Comparison of ENCODE assay signal across 21 cellular contexts in genomic region chr1:46931151-46931550, GRCh38. TPM values are rescaled to one million over a fixed set of nuclear protein-coding genes. Genes with fewer than 3 reads are reported as not detected.
DNase-seq lines count a peak whose midpoint lies in the region; ATAC-seq and TF ChIP-seq lines count a peak whose summit lies in the region.
"Had no signal": no experiment of that assay in that cellular context is flagged by ENCODE, and none has a peak within 500 bp of the region (broad histone marks: within the 10 kb centered on the region; RNA-seq: fewer than 3 reads in every experiment).

No MANE protein-coding gene starts in this region.

- in situ Hi-C loops in GM13976 (cut with MboI; ENCODE audit: low sequenced_read_pairs, unreplicated experiment), result no loop called here

- ATAC-seq in activated naive CD4-positive, alpha-beta T cell treated with anti-CD3 and anti-CD28 coated beads, Interleukin-2, amount 50 U/mL, for 72 hours, result no peak
- peak; percentile 15 for ATAC-seq in left lung

- H3K4me1 ChIP-seq in HEK293 (ENCODE audit: control insufficient read depth, insufficient read depth, low read length) (no peaks in the 10 kb centered on the region), left lung (no peaks in the 10 kb centered on the region)
- H3K4me1 ChIP-seq: BE2C, BLaER1 had no signal

- H3K27me3 ChIP-seq in left lung, result no peaks in the 10 kb centered on the region
- H3K27me3 ChIP-seq: BE2C, BLaER1 had no signal

- POLR2A ChIA-PET in HEK293 (lab: Yijun Ruan, JAX), result no interaction called here

- H3K4me3 Mint-ChIP-seq in activated naive CD4-positive, alpha-beta T cell treated with anti-CD3 and anti-CD28 coated beads, Interleukin-2, amount 10 ng/mL, durations not matched to agents 7 days and 5 days, result no peak overlapping the region
- H3K4me3 Mint-ChIP-seq: CD14-positive monocyte; CD4-positive, alpha-beta memory T cell; CD4-positive, CD25-positive, alpha-beta regulatory T cell; CD8-positive, alpha-beta memory T cell had no signal

- DNase-seq in activated naive CD4-positive, alpha-beta T cell treated with anti-CD3 and anti-CD28 coated beads, Interleukin-2, amount 10 ng/mL, durations not matched to agents 7 days and 5 days, result no peak
- DNase-seq in activated naive CD4-positive, alpha-beta T cell treated with anti-CD3 and anti-CD28 coated beads, Interleukin-2, amount 50 U/mL, for 72 hours (ENCODE audit: low spot score in 2 of 2), result no peak
- DNase-seq in left lung (no peak), GM13976 (ENCODE audit: low spot score) (no peak), epidermal melanocyte (ENCODE audit: insufficient read length, low spot score) (no peak), glomerular visceral epithelial cell (ENCODE audit: extremely low spot score) (no peak)
- DNase-seq: 8988T; ACHN; BE2C; C1 segment of cervical spinal cord; Calu3; CD4-positive, alpha-beta memory T cell; CD4-positive, CD25-positive, alpha-beta regulatory T cell; CD8-positive, alpha-beta memory T cell; COR-L47; DMS79 treated with DMSO at 0.1 percent for 48 hours; GF-D8 had no signal

- H3K27ac Mint-ChIP-seq in activated naive CD4-positive, alpha-beta T cell treated with anti-CD3 and anti-CD28 coated beads, Interleukin-2, amount 10 ng/mL, durations not matched to agents 7 days and 5 days, result peak overlapping the region; percentile 6
- no peak overlapping the region for H3K27ac Mint-ChIP-seq in activated naive CD4-positive, alpha-beta T cell treated with anti-CD3 and anti-CD28 coated beads, Interleukin-2, amount 50 U/mL, for 72 hours
- H3K27ac Mint-ChIP-seq: CD4-positive, alpha-beta memory T cell; CD4-positive, CD25-positive, alpha-beta regulatory T cell; CD8-positive, alpha-beta memory T cell had no signal

- H3K27me3 Mint-ChIP-seq in activated naive CD4-positive, alpha-beta T cell treated with anti-CD3 and anti-CD28 coated beads, Interleukin-2, amount 10 ng/mL, durations not matched to agents 7 days and 5 days, result peaks cover 9% of the 10 kb centered on the region

- TF ChIP-seq CTCF in HEK293 (tag by site-specific recombination; IDR thresholded peaks at IDR 0.05) (no peak), left lung (IDR thresholded peaks at IDR 0.05) (no peak), GM13976 (IDR thresholded peaks at IDR 0.05; ENCODE audit: borderline replicate concordance, control extremely low read depth, extremely low read depth, insufficient read depth, missing control alignments) (no peak)

- no peak overlapping the region for H3K27ac ChIP-seq in HEK293 (ENCODE audit: extremely low read depth, low read depth, low read length)
- no peak overlapping the region for H3K27ac ChIP-seq in left lung
- H3K27ac ChIP-seq: BLaER1 had no signal

- CTCF ChIA-PET in activated naive CD4-positive, alpha-beta T cell treated with anti-CD3 and anti-CD28 coated beads, Interleukin-2, amount 10 ng/mL, durations not matched to agents 7 days and 5 days (lab: Charles Lee), result no interaction called here
- CTCF ChIA-PET in HEK293 (lab: Yijun Ruan, JAX), result interaction anchor here (0.6 kb wide), 1 partner anchor 78 kb away, joined by 3 read pairs; no protein-coding TSS in a partner anchor

- H3K4me1 Mint-ChIP-seq in activated naive CD4-positive, alpha-beta T cell treated with anti-CD3 and anti-CD28 coated beads, Interleukin-2, amount 10 ng/mL, durations not matched to agents 7 days and 5 days, result no peaks in the 10 kb centered on the region
- H3K4me1 Mint-ChIP-seq: CD14-positive monocyte; CD4-positive, alpha-beta memory T cell; CD4-positive, CD25-positive, alpha-beta regulatory T cell; CD8-positive, alpha-beta memory T cell had no signal

- H3K4me3 ChIP-seq in HEK293 (ENCODE audit: low read depth, low read length), result no peak overlapping the region
- no peak overlapping the region for H3K4me3 ChIP-seq in left lung
- H3K4me3 ChIP-seq: BLaER1 had no signal

- H3K36me3 ChIP-seq in HEK293 (ENCODE audit: control insufficient read depth in 2 of 2, insufficient read depth in 1 of 2, low read length in 2 of 2), result no peaks in the 10 kb centered on the region
- H3K36me3 ChIP-seq in left lung, result no peaks in the 10 kb centered on the region
- H3K36me3 ChIP-seq: BE2C, BLaER1 had no signal

- H3K9me3 ChIP-seq in HEK293 (ENCODE audit: control insufficient read depth, insufficient read depth, low read depth, low read length) (no peaks in the 10 kb centered on the region), left lung (no peaks in the 10 kb centered on the region)
- H3K9me3 ChIP-seq: BE2C, BLaER1 had no signal

- intact Hi-C loops in left lung (cut with DNase I), result no loop called here

- H3K9me3 Mint-ChIP-seq in activated naive CD4-positive, alpha-beta T cell treated with anti-CD3 and anti-CD28 coated beads, Interleukin-2, amount 10 ng/mL, durations not matched to agents 7 days and 5 days, result no peaks in the 10 kb centered on the region
- no peaks in the 10 kb centered on the region for H3K9me3 Mint-ChIP-seq in activated naive CD4-positive, alpha-beta T cell treated with anti-CD3 and anti-CD28 coated beads, Interleukin-2, amount 50 U/mL, for 72 hours
- H3K9me3 Mint-ChIP-seq: CD14-positive monocyte; CD8-positive, alpha-beta memory T cell had no signal

- H3K36me3 Mint-ChIP-seq in activated naive CD4-positive, alpha-beta T cell treated with anti-CD3 and anti-CD28 coated beads, Interleukin-2, amount 10 ng/mL, durations not matched to agents 7 days and 5 days, result no peaks in the 10 kb centered on the region
- no peaks in the 10 kb centered on the region for H3K36me3 Mint-ChIP-seq in activated naive CD4-positive, alpha-beta T cell treated with anti-CD3 and anti-CD28 coated beads, Interleukin-2, amount 50 U/mL, for 72 hours
- H3K36me3 Mint-ChIP-seq: CD14-positive monocyte; CD4-positive, alpha-beta memory T cell; CD4-positive, CD25-positive, alpha-beta regulatory T cell; CD8-positive, alpha-beta memory T cell had no signal

TF ChIP-seq in HEK293, 187 proteins besides CTCF, POLR2A, EP300 and RAD21:
- peak; percentile 66; the same call in 1 of the 2 replicates for TF ChIP-seq REST (tag by site-specific recombination; IDR thresholded peaks at IDR 0.05)
- no peak for TF ChIP-seq ELK4 (IDR thresholded peaks at IDR 0.05; ENCODE audit: borderline replicate concordance, low read depth, low read length)
- TF ChIP-seq ZNF19 (tag by site-specific recombination; IDR thresholded peaks at IDR 0.05; ENCODE audit: low read depth), result no peak
TF ChIP-seq in HEK293: peak in this region for 1.

RNA-seq across cellular contexts. Expression of gene CYP4A11, which starts 10.1 kb away (rescaled TPM):
- not detected for total RNA-seq in activated naive CD4-positive, alpha-beta T cell treated with anti-CD3 and anti-CD28 coated beads, Interleukin-2, amount 50 U/mL, for 72 hours
- total RNA-seq in left lung, result not detected
- total RNA-seq: A673; Calu3; CD4-positive, alpha-beta memory T cell; CD4-positive, CD25-positive, alpha-beta regulatory T cell; CD8-positive, alpha-beta memory T cell had no signal
